ENCODE assay signal across 8 cellular contexts in genomic region chr14:103716899-103717411, GRCh38. TPM values are rescaled to one million over a fixed set of nuclear protein-coding genes. Genes with fewer than 3 reads are reported as not detected.
DNase-seq lines count a peak whose midpoint lies in the region; ATAC-seq and TF ChIP-seq lines count a peak whose summit lies in the region.

No MANE protein-coding gene starts in this region.

- H3K9me3 Mint-ChIP-seq in activated T-cell treated with anti-CD3 and anti-CD28 coated beads, Interleukin-2, amount 50 U/mL, for 4 hours = no peaks in the 10 kb centered on the region
- no peaks in the 10 kb centered on the region for H3K9me3 Mint-ChIP-seq in activated naive CD8-positive, alpha-beta T cell treated with anti-CD3 and anti-CD28 coated beads, Interleukin-2, amount 10 ng/mL, durations not matched to agents 7 days and 5 days

- intact Hi-C loops in thyroid gland (cut with DNase I) = loop anchor here (10.0 kb wide), 1 partner anchor 152 kb away; the partner anchor contains the start of genes BAG5 and COA8

- H3K4me3 Mint-ChIP-seq in activated T-cell treated with anti-CD3 and anti-CD28 coated beads, Interleukin-2, amount 50 U/mL, for 4 hours = peak overlapping the region; percentile 84
- peak overlapping the region; percentile 79 for H3K4me3 Mint-ChIP-seq in activated naive CD8-positive, alpha-beta T cell treated with anti-CD3 and anti-CD28 coated beads, Interleukin-2, amount 10 ng/mL, durations not matched to agents 7 days and 5 days

- no peak for TF ChIP-seq POLR2A in thyroid gland (IDR thresholded peaks at IDR 0.05)

- H3K27ac ChIP-seq in thyroid gland = no peak overlapping the region

- POLR2A ChIA-PET in activated naive CD8-positive, alpha-beta T cell treated with anti-CD3 and anti-CD28 coated beads, Interleukin-2, amount 10 ng/mL, durations not matched to agents 7 days and 5 days (lab: Charles Lee) = interaction anchor here (1.4 kb wide), 1 partner anchor 152 kb away, joined by 6 read pairs; no protein-coding TSS in a partner anchor

- peaks cover 28 to 39% of the 10 kb centered on the region in 2 donors for H3K4me1 ChIP-seq in thyroid gland

- TF ChIP-seq CTCF in kidney epithelial cell (IDR thresholded peaks at IDR 0.05; ENCODE audit: insufficient read depth, low read length, poor library complexity, severe bottlenecking) (no peak), thyroid gland (IDR thresholded peaks at IDR 0.05) (no peak)

- H3K4me1 Mint-ChIP-seq in activated T-cell treated with anti-CD3 and anti-CD28 coated beads, Interleukin-2, amount 50 U/mL, for 4 hours (ENCODE audit: low read depth) = peaks cover 50% of the 10 kb centered on the region
- H3K4me1 Mint-ChIP-seq in activated naive CD8-positive, alpha-beta T cell treated with anti-CD3 and anti-CD28 coated beads, Interleukin-2, amount 10 ng/mL, durations not matched to agents 7 days and 5 days = peaks cover 40% of the 10 kb centered on the region

- WGBS in thyroid gland, 2 donors = 70 to 72% methylated on average over 17 of the region's 17 CpGs

- H3K36me3 Mint-ChIP-seq in activated T-cell treated with anti-CD3 and anti-CD28 coated beads, Interleukin-2, amount 50 U/mL, for 4 hours (ENCODE audit: insufficient read depth) = no peaks in the 10 kb centered on the region
- peaks cover 6% of the 10 kb centered on the region for H3K36me3 Mint-ChIP-seq in activated naive CD8-positive, alpha-beta T cell treated with anti-CD3 and anti-CD28 coated beads, Interleukin-2, amount 10 ng/mL, durations not matched to agents 7 days and 5 days

- peak overlapping the region; percentile 84 for H3K4me3 ChIP-seq in kidney epithelial cell (ENCODE audit: low read depth, low read length)
- H3K4me3 ChIP-seq in thyroid gland (replicated peaks in 1 of 3) = peak overlapping the region in 2 of 3 donors; percentile 64 to 83

- no peaks in the 10 kb centered on the region for H3K9me3 ChIP-seq in thyroid gland

- no peak for DNase-seq in activated T-cell treated with anti-CD3 and anti-CD28 coated beads, Interleukin-2, amount 50 U/mL, for 4 hours
- no peak for DNase-seq in activated T-cell treated with anti-CD3 and anti-CD28 coated beads, Interleukin-2, amount 50 U/mL, for 1 hour
- DNase-seq in activated naive CD8-positive, alpha-beta T cell treated with anti-CD3 and anti-CD28 coated beads, Interleukin-2, amount 10 ng/mL, durations not matched to agents 7 days and 5 days = no peak
- DNase-seq in kidney epithelial cell (ENCODE audit: low read depth) (no peak), thyroid gland (no peak), DMS 273 (lab: John Stamatoyannopoulos, UW; ENCODE audit: unreplicated experiment) (no peak)

- H3K27ac Mint-ChIP-seq in activated naive CD8-positive, alpha-beta T cell treated with anti-CD3 and anti-CD28 coated beads, Interleukin-2, amount 10 ng/mL, durations not matched to agents 7 days and 5 days = no peak overlapping the region

- H3K27me3 Mint-ChIP-seq in activated T-cell treated with anti-CD3 and anti-CD28 coated beads, Interleukin-2, amount 50 U/mL, for 4 hours (ENCODE audit: low read depth) = no peaks in the 10 kb centered on the region
- no peaks in the 10 kb centered on the region for H3K27me3 Mint-ChIP-seq in activated naive CD8-positive, alpha-beta T cell treated with anti-CD3 and anti-CD28 coated beads, Interleukin-2, amount 10 ng/mL, durations not matched to agents 7 days and 5 days

- no peaks in the 10 kb centered on the region for H3K27me3 ChIP-seq in kidney epithelial cell (ENCODE audit: control insufficient read depth, insufficient read depth, low read length)
- H3K27me3 ChIP-seq in thyroid gland = no peaks in the 10 kb centered on the region

- H3K36me3 ChIP-seq in kidney epithelial cell (ENCODE audit: control insufficient read depth, insufficient read depth, low read length) (no peaks in the 10 kb centered on the region), thyroid gland (no peaks in the 10 kb centered on the region)

- no peak for ATAC-seq in activated T-cell treated with anti-CD3 and anti-CD28 coated beads, Interleukin-2, amount 50 U/mL, for 4 hours
- no peak for ATAC-seq in activated naive CD8-positive, alpha-beta T cell treated with anti-CD3 and anti-CD28 coated beads, Interleukin-2, amount 10 ng/mL, durations not matched to agents 7 days and 5 days (ENCODE audit: low read depth)
- ATAC-seq in HG03095 (IDR thresholded peaks at IDR 0.05; ENCODE audit: unreplicated experiment) = no peak
- no peak for ATAC-seq in GM19035 (IDR thresholded peaks at IDR 0.05; ENCODE audit: unreplicated experiment)

RNA-seq across cellular contexts. Expression of gene ZFYVE21, which starts 1.3 kb away (rescaled TPM):
- total RNA-seq in activated T-cell treated with anti-CD3 and anti-CD28 coated beads, Interleukin-2, amount 50 U/mL, for 4 hours = 10 to 100 TPM; 13.6 to 19.1 (median 13.7) TPM
- 10 to 100 TPM; 18.5 to 19.5 TPM for total RNA-seq in activated naive CD8-positive, alpha-beta T cell treated with anti-CD3 and anti-CD28 coated beads, Interleukin-2, amount 10 ng/mL, durations not matched to agents 7 days and 5 days
- total RNA-seq in kidney epithelial cell = 52.9 and 53.9 TPM in 2 replicates
- 100 to 1,000 TPM; 113 to 167 (median 131) TPM for total RNA-seq in thyroid gland

RNA-seq across cellular contexts. Expression of gene XRCC3, which starts 1.7 kb away (rescaled TPM):
- total RNA-seq in activated T-cell treated with anti-CD3 and anti-CD28 coated beads, Interleukin-2, amount 50 U/mL, for 4 hours = 10 to 100 TPM; 60.6 to 74.0 (median 69.5) TPM
- 10 to 100 TPM; 35.5 to 41.3 TPM for total RNA-seq in activated naive CD8-positive, alpha-beta T cell treated with anti-CD3 and anti-CD28 coated beads, Interleukin-2, amount 10 ng/mL, durations not matched to agents 7 days and 5 days
- total RNA-seq in kidney epithelial cell = 10.4 and 12.3 TPM in 2 replicates
- total RNA-seq in thyroid gland = 10 to 100 TPM in 1 of 4 donors, 1 to 10 TPM in 3; 3.3 to 15.7 (median 7.9) TPM
